Comparison of ENCODE assay signal across 1 cellular context in genomic region chr7:725223-726005, GRCh38.
TF ChIP-seq lines count a peak whose summit lies in the region.

No MANE protein-coding gene starts in this region.

TF ChIP-seq in K562, 482 proteins besides CTCF, POLR2A, EP300 and RAD21 (continued from another document and continues in another):
- TF ChIP-seq POLR2AphosphoS5 (IDR thresholded peaks at IDR 0.05; ENCODE audit: control insufficient read depth, insufficient read depth, low read depth, low read length), result peak; percentile 87
- peak; percentile 36; the same call in 1 of the 2 replicates for TF ChIP-seq CREM (IDR thresholded peaks at IDR 0.05; ENCODE audit: low read depth)
- TF ChIP-seq ZNF282 (CRISPR knock-in tag; IDR thresholded peaks at IDR 0.05), result no peak
- no peak for TF ChIP-seq CBX2 (IDR thresholded peaks at IDR 0.05; ENCODE audit: insufficient read depth, low read length, poor library complexity, severe bottlenecking)
- no peak for TF ChIP-seq ZNF584 (CRISPR knock-in tag; IDR thresholded peaks at IDR 0.05; ENCODE audit: low read depth)
- TF ChIP-seq GATA2 (CRISPR knock-in tag; IDR thresholded peaks at IDR 0.05), result peak; percentile 91
- TF ChIP-seq THRA (IDR thresholded peaks at IDR 0.05), result peak; percentile 70; the same call in 1 of the 2 replicates
- TF ChIP-seq ETS2 (tag; IDR thresholded peaks at IDR 0.05; ENCODE audit: borderline replicate concordance, poor library complexity, severe bottlenecking), result no peak
- TF ChIP-seq NONO (IDR thresholded peaks at IDR 0.05; ENCODE audit: low read depth in 2 of 2, low read length in 1 of 2), result no peak
- peak; percentile 85; the same call in 1 of the 2 replicates for TF ChIP-seq ZNF766 (CRISPR knock-in tag; conservative IDR thresholded peaks at IDR 0.05)
- no peak for TF ChIP-seq ASH1L (IDR thresholded peaks at IDR 0.05; ENCODE audit: borderline replicate concordance, low read depth, partially characterized antibody)
- peak; percentile 48 for TF ChIP-seq LEF1 (IDR thresholded peaks at IDR 0.05)
- TF ChIP-seq CBX3 (IDR thresholded peaks at IDR 0.05; ENCODE audit: borderline replicate concordance in 1 of 2, low read length in 2 of 2), result peak in 1 of 2 experiments; percentile 8; a peak in 1 of 3 replicates
- TF ChIP-seq SMARCA4 (IDR thresholded peaks at IDR 0.05), result peak; percentile 88
- peak; percentile 35 to 91 for TF ChIP-seq RCOR1 (IDR thresholded peaks at IDR 0.05; ENCODE audit: borderline replicate concordance in 1 of 2, low read depth in 2 of 2, low read length in 2 of 2)
- no peak; the same call in 1 of the 2 replicates for TF ChIP-seq HMG20A (CRISPR knock-in tag; conservative IDR thresholded peaks at IDR 0.05)
- no peak for TF ChIP-seq ZNF184 (CRISPR knock-in tag; IDR thresholded peaks at IDR 0.05)
- peak; percentile 85 for TF ChIP-seq HDAC3 (IDR thresholded peaks at IDR 0.05; ENCODE audit: borderline replicate concordance, partially characterized antibody)
- TF ChIP-seq ETV5 (CRISPR knock-in tag; IDR thresholded peaks at IDR 0.05; ENCODE audit: low read depth), result no peak
- TF ChIP-seq AFF1 (IDR thresholded peaks at IDR 0.05; ENCODE audit: low read depth in 1 of 2, partially characterized antibody in 2 of 2), result peak in 1 of 2 experiments; percentile 62
- TF ChIP-seq ZZZ3 (IDR thresholded peaks at IDR 0.05), result no peak
- TF ChIP-seq SMARCC2 (IDR thresholded peaks at IDR 0.05; ENCODE audit: low read depth), result peak; percentile 85
- TF ChIP-seq ZNF12 (CRISPR knock-in tag; IDR thresholded peaks at IDR 0.05), result no peak
- TF ChIP-seq HLTF (IDR thresholded peaks at IDR 0.05), result no peak
- TF ChIP-seq SOX6 (IDR thresholded peaks at IDR 0.05), result peak; percentile 87
- TF ChIP-seq ZNF175 (CRISPR knock-in tag; IDR thresholded peaks at IDR 0.05; ENCODE audit: low read depth), result 0 out of 2 replicates have a peak, but pooled peaks have one; percentile 45
- TF ChIP-seq ZNF699 (CRISPR knock-in tag; IDR thresholded peaks at IDR 0.05; ENCODE audit: insufficient replicate concordance), result no peak
- TF ChIP-seq TAL1 (IDR thresholded peaks at IDR 0.05), result peak; percentile 94
- TF ChIP-seq, protein P1, sequence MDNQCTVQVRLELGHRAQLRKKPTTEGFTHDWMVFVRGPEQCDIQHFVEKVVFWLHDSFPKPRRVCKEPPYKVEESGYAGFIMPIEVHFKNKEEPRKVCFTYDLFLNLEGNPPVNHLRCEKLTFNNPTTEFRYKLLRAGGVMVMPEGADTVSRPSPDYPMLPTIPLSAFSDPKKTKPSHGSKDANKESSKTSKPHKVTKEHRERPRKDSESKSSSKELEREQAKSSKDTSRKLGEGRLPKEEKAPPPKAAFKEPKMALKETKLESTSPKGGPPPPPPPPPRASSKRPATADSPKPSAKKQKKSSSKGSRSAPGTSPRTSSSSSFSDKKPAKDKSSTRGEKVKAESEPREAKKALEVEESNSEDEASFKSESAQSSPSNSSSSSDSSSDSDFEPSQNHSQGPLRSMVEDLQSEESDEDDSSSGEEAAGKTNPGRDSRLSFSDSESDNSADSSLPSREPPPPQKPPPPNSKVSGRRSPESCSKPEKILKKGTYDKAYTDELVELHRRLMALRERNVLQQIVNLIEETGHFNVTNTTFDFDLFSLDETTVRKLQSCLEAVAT (IDR thresholded peaks at IDR 0.05), result peak in 1 of 2 experiments; percentile 92; a peak in 2 of 4 replicates
- TF ChIP-seq, protein P2, sequence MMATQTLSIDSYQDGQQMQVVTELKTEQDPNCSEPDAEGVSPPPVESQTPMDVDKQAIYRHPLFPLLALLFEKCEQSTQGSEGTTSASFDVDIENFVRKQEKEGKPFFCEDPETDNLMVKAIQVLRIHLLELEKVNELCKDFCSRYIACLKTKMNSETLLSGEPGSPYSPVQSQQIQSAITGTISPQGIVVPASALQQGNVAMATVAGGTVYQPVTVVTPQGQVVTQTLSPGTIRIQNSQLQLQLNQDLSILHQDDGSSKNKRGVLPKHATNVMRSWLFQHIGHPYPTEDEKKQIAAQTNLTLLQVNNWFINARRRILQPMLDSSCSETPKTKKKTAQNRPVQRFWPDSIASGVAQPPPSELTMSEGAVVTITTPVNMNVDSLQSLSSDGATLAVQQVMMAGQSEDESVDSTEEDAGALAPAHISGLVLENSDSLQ (IDR thresholded peaks at IDR 0.05), result no peak
- TF ChIP-seq HBP1 (CRISPR knock-in tag; IDR thresholded peaks at IDR 0.05), result no peak
- TF ChIP-seq, protein P3, sequence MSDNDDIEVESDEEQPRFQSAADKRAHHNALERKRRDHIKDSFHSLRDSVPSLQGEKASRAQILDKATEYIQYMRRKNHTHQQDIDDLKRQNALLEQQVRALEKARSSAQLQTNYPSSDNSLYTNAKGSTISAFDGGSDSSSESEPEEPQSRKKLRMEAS (CRISPR knock-in tag; IDR thresholded peaks at IDR 0.05), result no peak
- TF ChIP-seq CLOCK (CRISPR knock-in tag; IDR thresholded peaks at IDR 0.05; ENCODE audit: borderline replicate concordance), result 0 out of 2 replicates have a peak, but pooled peaks have one; percentile 70
- TF ChIP-seq ZNF174 (CRISPR knock-in tag; IDR thresholded peaks at IDR 0.05), result 0 out of 2 replicates have a peak, but pooled peaks have one; percentile 3
- peak; percentile 33; the same call in 1 of the 2 replicates for TF ChIP-seq ATF7 (IDR thresholded peaks at IDR 0.05)
- TF ChIP-seq FOSL1 (tag; conservative IDR thresholded peaks at IDR 0.05), result peak; percentile 97
- peak in 1 of 2 experiments; percentile 71 for TF ChIP-seq NCOA2 (IDR thresholded peaks at IDR 0.05; ENCODE audit: partially characterized antibody in 2 of 2)
- no peak for TF ChIP-seq ZNF764 (CRISPR knock-in tag; IDR thresholded peaks at IDR 0.05; ENCODE audit: low read depth)
- peak in 1 of 2 experiments; percentile 91; a peak in 3 of 4 replicates for TF ChIP-seq TEAD1 (CRISPR knock-in tag; IDR thresholded peaks at IDR 0.05)
- TF ChIP-seq ILF3 (IDR thresholded peaks at IDR 0.05; ENCODE audit: borderline replicate concordance), result 0 out of 2 replicates have a peak, but pooled peaks have one; percentile 19
- 0 out of 2 replicates have a peak, but pooled peaks have one; percentile 58 for TF ChIP-seq MTA1 (IDR thresholded peaks at IDR 0.05; ENCODE audit: borderline replicate concordance)
- TF ChIP-seq BRD4 (IDR thresholded peaks at IDR 0.05), result peak; percentile 37; the same call in 1 of the 2 replicates
- peak; percentile 96 for TF ChIP-seq ARID1B (IDR thresholded peaks at IDR 0.05)
- peak; percentile 90 for TF ChIP-seq NFIC (IDR thresholded peaks at IDR 0.05)
- peak; percentile 48; the same call in 1 of the 2 replicates for TF ChIP-seq MYC (IDR thresholded peaks at IDR 0.05; ENCODE audit: low read depth, low read length)
- no peak for TF ChIP-seq MYC (CRISPR knock-in tag; IDR thresholded peaks at IDR 0.05; ENCODE audit: borderline replicate concordance, low read depth)
- TF ChIP-seq ZMIZ1 (IDR thresholded peaks at IDR 0.05; ENCODE audit: low read depth in 2 of 2, low read length in 2 of 2), result peak in 1 of 2 experiments; percentile 84; a peak in 2 of 4 replicates
- TF ChIP-seq RBM14 (IDR thresholded peaks at IDR 0.05; ENCODE audit: borderline replicate concordance, insufficient read depth, low read depth, low read length), result no peak
- TF ChIP-seq, protein P4, sequence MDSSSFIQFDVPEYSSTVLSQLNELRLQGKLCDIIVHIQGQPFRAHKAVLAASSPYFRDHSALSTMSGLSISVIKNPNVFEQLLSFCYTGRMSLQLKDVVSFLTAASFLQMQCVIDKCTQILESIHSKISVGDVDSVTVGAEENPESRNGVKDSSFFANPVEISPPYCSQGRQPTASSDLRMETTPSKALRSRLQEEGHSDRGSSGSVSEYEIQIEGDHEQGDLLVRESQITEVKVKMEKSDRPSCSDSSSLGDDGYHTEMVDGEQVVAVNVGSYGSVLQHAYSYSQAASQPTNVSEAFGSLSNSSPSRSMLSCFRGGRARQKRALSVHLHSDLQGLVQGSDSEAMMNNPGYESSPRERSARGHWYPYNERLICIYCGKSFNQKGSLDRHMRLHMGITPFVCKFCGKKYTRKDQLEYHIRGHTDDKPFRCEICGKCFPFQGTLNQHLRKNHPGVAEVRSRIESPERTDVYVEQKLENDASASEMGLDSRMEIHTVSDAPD (CRISPR knock-in tag; IDR thresholded peaks at IDR 0.05), result peak; percentile 27; the same call in 1 of the 2 replicates
- TF ChIP-seq NCOA1 (IDR thresholded peaks at IDR 0.05; ENCODE audit: low read depth), result peak; percentile 81; the same call in 1 of the 2 replicates
- no peak for TF ChIP-seq ZNF347 (CRISPR knock-in tag; IDR thresholded peaks at IDR 0.05; ENCODE audit: low read depth)
